ENCODE assay signal across 1 cellular context in genomic region chr7:112550468-112551060, GRCh38.
TF ChIP-seq lines count a peak whose summit lies in the region.

No MANE protein-coding gene starts in this region.

TF ChIP-seq in HEK293, 187 proteins besides CTCF, POLR2A, EP300 and RAD21 (continued from another document):
- no peak for TF ChIP-seq ZNF514 (tag by site-specific recombination; IDR thresholded peaks at IDR 0.05)
- TF ChIP-seq ZXDB (tag by site-specific recombination; IDR thresholded peaks at IDR 0.05) = no peak
- no peak for TF ChIP-seq ZNF324 (tag by site-specific recombination; IDR thresholded peaks at IDR 0.05)
- TF ChIP-seq IKZF3 (tag by site-specific recombination; IDR thresholded peaks at IDR 0.05) = no peak
- TF ChIP-seq, protein P1, sequence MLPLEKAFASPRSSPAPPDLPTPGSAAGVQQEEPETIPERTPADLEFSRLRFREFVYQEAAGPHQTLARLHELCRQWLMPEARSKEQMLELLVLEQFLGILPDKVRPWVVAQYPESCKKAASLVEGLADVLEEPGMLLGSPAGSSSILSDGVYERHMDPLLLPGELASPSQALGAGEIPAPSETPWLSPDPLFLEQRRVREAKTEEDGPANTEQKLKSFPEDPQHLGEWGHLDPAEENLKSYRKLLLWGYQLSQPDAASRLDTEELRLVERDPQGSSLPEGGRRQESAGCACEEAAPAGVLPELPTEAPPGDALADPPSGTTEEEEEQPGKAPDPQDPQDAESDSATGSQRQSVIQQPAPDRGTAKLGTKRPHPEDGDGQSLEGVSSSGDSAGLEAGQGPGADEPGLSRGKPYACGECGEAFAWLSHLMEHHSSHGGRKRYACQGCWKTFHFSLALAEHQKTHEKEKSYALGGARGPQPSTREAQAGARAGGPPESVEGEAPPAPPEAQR (tag by site-specific recombination; IDR thresholded peaks at IDR 0.05) = no peak
